6 cellular contexts compared by ENCODE assay signal in genomic region chr3:77232557-77232956, GRCh38.
"Had no signal": no experiment of that assay in that cellular context is flagged by ENCODE, and none has a peak within 500 bp of the region (broad histone marks: within the 10 kb centered on the region; RNA-seq: fewer than 3 reads in every experiment).

No MANE protein-coding gene starts in this region.

- DNase-seq: IMR-90, KBM-7, KG1 had no signal

- H3K27ac ChIP-seq: HL-60 had no signal

- H3K4me3 ChIP-seq: K562 had no signal

- ATAC-seq: HepG2, K562 had no signal
